Comparison of ENCODE assay signal across 12 cellular contexts in genomic region chr3:11238057-11238456, GRCh38. TPM values are rescaled to one million over a fixed set of nuclear protein-coding genes. Genes with fewer than 3 reads are reported as not detected.
DNase-seq lines count a peak whose midpoint lies in the region; ATAC-seq and TF ChIP-seq lines count a peak whose summit lies in the region.
"Had no signal": no experiment of that assay in that cellular context is flagged by ENCODE, and none has a peak within 500 bp of the region (broad histone marks: within the 10 kb centered on the region; RNA-seq: fewer than 3 reads in every experiment).

No MANE protein-coding gene starts in this region.

- H3K27ac ChIP-seq in fibroblast of lung (ENCODE audit: insufficient read depth, low read length): peak overlapping the region; percentile 67

- no peaks in the 10 kb centered on the region for H4K20me1 ChIP-seq in fibroblast of lung (ENCODE audit: control insufficient read depth, extremely low read depth, insufficient read depth, low read length)

- H3K36me3 Mint-ChIP-seq in natural killer cell treated with Interleukin-12 subunit alpha and Interleukin-12 subunit beta and Interleukin-15 and Interleukin-18, amount 100 ng/mL, for 72 hours: peaks cover 8% of the 10 kb centered on the region
- H3K36me3 Mint-ChIP-seq in natural killer cell: no peaks in the 10 kb centered on the region
- H3K36me3 Mint-ChIP-seq: WTC11 had no signal

- H3K4me3 Mint-ChIP-seq in natural killer cell treated with Interleukin-12 subunit alpha and Interleukin-12 subunit beta and Interleukin-15 and Interleukin-18, amount 100 ng/mL, for 72 hours: peak overlapping the region; percentile 40
- no peak overlapping the region for H3K4me3 Mint-ChIP-seq in natural killer cell
- H3K4me3 Mint-ChIP-seq: CD4-positive, alpha-beta T cell; WTC11 had no signal

- peaks cover 7% of the 10 kb centered on the region for H3K4me1 ChIP-seq in fibroblast of lung (ENCODE audit: control insufficient read depth, extremely low read depth, insufficient read depth, low read length)

- H3K27ac Mint-ChIP-seq in natural killer cell treated with Interleukin-12 subunit alpha and Interleukin-12 subunit beta and Interleukin-15 and Interleukin-18, amount 100 ng/mL, for 72 hours: peak overlapping the region; percentile 65 to 80
- no peak overlapping the region for H3K27ac Mint-ChIP-seq in natural killer cell
- H3K27ac Mint-ChIP-seq: CD4-positive, alpha-beta T cell; WTC11 had no signal

- intact Hi-C loops in natural killer cell (cut with micrococcal nuclease): no loop called here

- H3K79me2 ChIP-seq in fibroblast of lung (ENCODE audit: control insufficient read depth, insufficient read depth, low read length): no peaks in the 10 kb centered on the region

- no peaks in the 10 kb centered on the region for H3K36me3 ChIP-seq in fibroblast of lung (ENCODE audit: control insufficient read depth, insufficient read depth, low read length)

- ATAC-seq in natural killer cell treated with Interleukin-12 subunit alpha and Interleukin-12 subunit beta and Interleukin-15 and Interleukin-18, amount 100 ng/mL, for 72 hours: peak in 1 of 2 donors; percentile 82
- ATAC-seq in natural killer cell (no peak), HG02852 (IDR thresholded peaks at IDR 0.05; ENCODE audit: unreplicated experiment) (no peak), GM21447 (IDR thresholded peaks at IDR 0.05; ENCODE audit: unreplicated experiment) (no peak)
- ATAC-seq: left lobe of liver, WTC11 had no signal

- H3K9me3 ChIP-seq in fibroblast of lung (ENCODE audit: control insufficient read depth, insufficient read depth, low read depth, low read length): no peaks in the 10 kb centered on the region

- H3K9me3 Mint-ChIP-seq in natural killer cell treated with Interleukin-12 subunit alpha and Interleukin-12 subunit beta and Interleukin-15 and Interleukin-18, amount 100 ng/mL, for 72 hours: peaks cover 4% of the 10 kb centered on the region
- no peaks in the 10 kb centered on the region for H3K9me3 Mint-ChIP-seq in natural killer cell
- H3K9me3 Mint-ChIP-seq: CD4-positive, alpha-beta T cell had no signal

- no peaks in the 10 kb centered on the region for H3K27me3 ChIP-seq in fibroblast of lung (ENCODE audit: control insufficient read depth, insufficient read depth, low read length)

- DNase-seq in natural killer cell treated with Interleukin-12 subunit alpha and Interleukin-12 subunit beta and Interleukin-15 and Interleukin-18, amount 100 ng/mL, for 72 hours (ENCODE audit: low spot score): no peak
- DNase-seq in natural killer cell (no peak), fibroblast of lung (ENCODE audit: low read depth in 2 of 2) (peak; percentile 90 to 97), stromal cell of bone marrow (ENCODE audit: low read depth) (peak; percentile 38), UCSD-AML1 (lab: John Stamatoyannopoulos, UW; ENCODE audit: unreplicated experiment) (no peak)
- peak; percentile 13 to 24 for DNase-seq in activated CD4-positive, alpha-beta T cell treated with anti-CD3 and anti-CD28 coated beads, Interleukin-2, amount 50 U/mL, for 48 hours
- DNase-seq: CD4-positive, alpha-beta T cell; Kasumi-1 had no signal

- H2AFZ ChIP-seq in fibroblast of lung (ENCODE audit: low read length): no peak overlapping the region

- H3K4me2 ChIP-seq in fibroblast of lung (ENCODE audit: extremely low read depth, insufficient read depth, low read length): peak overlapping the region; percentile 72

- H3K4me3 ChIP-seq in fibroblast of lung (replicated peaks in 1 of 4; ENCODE audit: control extremely low read depth in 1 of 4, insufficient read depth in 1 of 4, low read depth in 3 of 4, low read length in 4 of 4): peak overlapping the region in 2 of 4 experiments; percentile 15 to 28

- peak overlapping the region; percentile 11 for H3K9ac ChIP-seq in fibroblast of lung (ENCODE audit: insufficient read depth, low read length)

- TF ChIP-seq CTCF in natural killer cell (IDR thresholded peaks at IDR 0.05): no peak
- TF ChIP-seq CTCF in fibroblast of lung (conservative IDR thresholded peaks at IDR 0.05 in 1 of 2, IDR thresholded peaks at IDR 0.05 in 1 of 2; ENCODE audit: low read depth in 1 of 2, low read length in 2 of 2): no peak

- peaks cover 18 to 19% of the 10 kb centered on the region in 2 donors for H3K4me1 Mint-ChIP-seq in natural killer cell treated with Interleukin-12 subunit alpha and Interleukin-12 subunit beta and Interleukin-15 and Interleukin-18, amount 100 ng/mL, for 72 hours (ENCODE audit: low read depth in 2 of 2)
- H3K4me1 Mint-ChIP-seq in natural killer cell: no peaks in the 10 kb centered on the region

- H3K27me3 Mint-ChIP-seq in natural killer cell treated with Interleukin-12 subunit alpha and Interleukin-12 subunit beta and Interleukin-15 and Interleukin-18, amount 100 ng/mL, for 72 hours: peaks cover 14 to 15% of the 10 kb centered on the region in 2 donors
- peaks cover 19 to 25% of the 10 kb centered on the region in 2 donors for H3K27me3 Mint-ChIP-seq in natural killer cell (ENCODE audit: low read depth in 2 of 2)

RNA-seq across cellular contexts. Expression of gene ATG7, which starts 34.1 kb away (rescaled TPM):
- 10 to 100 TPM; 45.0 to 79.9 TPM for total RNA-seq in natural killer cell treated with Interleukin-12 subunit alpha and Interleukin-12 subunit beta and Interleukin-15 and Interleukin-18, amount 100 ng/mL, for 72 hours
- 10 to 100 TPM; 55.3 to 72.9 (median 68.6) TPM for total RNA-seq in natural killer cell
- total RNA-seq in fibroblast of lung: 56.5 and 60.9 TPM in 2 replicates
- polyA plus RNA-seq in fibroblast of lung: 50.8 and 61.5 TPM in 2 replicates
- 25.4 and 35.0 TPM in 2 replicates for polyA plus RNA-seq in fibroblast of lung (2012)
- 81.8 and 91.1 TPM in 2 replicates for polyA minus RNA-seq in fibroblast of lung (ENCODE audit: low replicate concordance)

Comparison
In these comparisons a context has a peak if more than half of its experiments do, and no peak if none do; other contexts are left out.
1. H3K27ac Mint-ChIP-seq: peak in natural killer cell treated with Interleukin-12 subunit alpha and Interleukin-12 subunit beta and Interleukin-15 and Interleukin-18, amount 100 ng/mL, for 72 hours (2 of 2); none in natural killer cell (0 of 2).
2. DNase-seq: peak in activated CD4-positive, alpha-beta T cell treated with anti-CD3 and anti-CD28 coated beads, Interleukin-2, amount 50 U/mL, for 48 hours (2 of 2), fibroblast of lung (2 of 2) and stromal cell of bone marrow (single experiment); none in natural killer cell treated with Interleukin-12 subunit alpha and Interleukin-12 subunit beta and Interleukin-15 and Interleukin-18, amount 100 ng/mL, for 72 hours (single experiment), natural killer cell (single experiment) and UCSD-AML1 (single experiment).